8 cellular contexts compared by ENCODE assay signal in the genomic region with DNA sequence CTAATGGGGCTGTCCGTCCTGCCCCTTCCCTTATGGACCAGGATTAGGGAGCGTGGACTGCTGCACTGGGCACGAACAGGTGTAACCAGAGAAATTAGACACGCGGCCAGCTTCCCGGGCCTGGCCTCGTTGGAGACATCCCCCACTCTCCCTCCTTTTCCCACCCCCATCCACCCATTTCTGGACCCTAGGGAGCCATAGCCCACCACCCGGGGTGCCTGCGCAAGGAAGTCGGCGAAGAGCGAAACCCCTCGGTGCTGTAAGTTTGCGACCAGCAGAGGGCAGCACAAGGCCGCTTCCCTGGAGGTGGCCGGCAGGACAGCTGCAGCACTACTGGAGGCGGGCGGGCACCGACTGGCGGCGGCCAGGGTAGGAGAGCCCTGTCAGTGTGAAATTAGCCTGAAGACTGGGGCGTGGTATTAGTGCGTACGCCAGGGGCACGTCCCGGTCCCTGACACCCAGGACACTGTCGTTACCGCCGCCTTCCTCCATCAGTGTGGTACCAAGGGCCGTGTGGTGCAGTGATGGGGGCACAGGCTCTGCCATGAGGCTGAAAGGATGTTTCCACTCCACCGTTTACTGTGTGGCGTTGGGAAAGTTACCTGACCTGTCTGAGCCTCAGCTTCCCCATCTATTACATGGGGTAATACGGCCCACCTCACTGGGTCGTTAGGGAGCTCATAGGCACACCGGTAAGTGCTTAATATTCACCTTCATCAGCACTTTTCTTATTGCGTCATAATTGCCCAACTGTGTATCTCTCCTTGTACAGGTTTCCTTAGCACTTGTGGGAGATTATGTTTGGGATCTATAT. TPM values are rescaled to one million over a fixed set of nuclear protein-coding genes. Genes with fewer than 3 reads are reported as not detected.
DNase-seq lines count a peak whose midpoint lies in the region; ATAC-seq and TF ChIP-seq lines count a peak whose summit lies in the region.

No MANE protein-coding gene starts in this region.

- DNase-seq in GM03348 (ENCODE audit: low spot score) (peak; percentile 92), NCI-H2227 treated with DMSO at 0.1 percent for 48 hours (lab: John Stamatoyannopoulos, UW) (peak; percentile 73), iPS-NIHi7 (ENCODE audit: extremely low spot score) (peak; percentile 93)
- DNase-seq in stimulated activated CD4-positive, alpha-beta T cell treated with anti-CD3 and anti-CD28 coated beads, Interleukin-12 subunit alpha, Interleukin-12 subunit beta, amount 100 ng/mL, for 4 hours = peak; percentile 86

- ATAC-seq in HG03060 (IDR thresholded peaks at IDR 0.05; ENCODE audit: low read depth, unreplicated experiment) (peak; percentile 52), HG03521 (IDR thresholded peaks at IDR 0.05; ENCODE audit: unreplicated experiment) (no peak)

- TF ChIP-seq CTCF in VCaP (conservative IDR thresholded peaks at IDR 0.05) (peak; percentile 94), brain (conservative IDR thresholded peaks at IDR 0.05) (peak; percentile 97 to 99)

- peaks cover 10% of the 10 kb centered on the region for H3K4me1 Mint-ChIP-seq in brain

- H3K27me3 Mint-ChIP-seq in brain = peaks cover 77% of the 10 kb centered on the region

- peaks cover 0 to 4% (median 3%) of the 10 kb centered on the region in 5 experiments for H3K9me3 Mint-ChIP-seq in brain

- no peaks in the 10 kb centered on the region for H3K36me3 Mint-ChIP-seq in brain

- H3K27ac ChIP-seq in VCaP = no peak overlapping the region

- no peak overlapping the region for H3K27ac Mint-ChIP-seq in brain

- peak overlapping the region in 3 of 5 experiments; percentile 30 to 60 (median 49) for H3K4me3 Mint-ChIP-seq in brain

RNA-seq across cellular contexts. Expression of a gene that starts 28.8 kb away (rescaled TPM):
- 6.8 TPM for polyA plus RNA-seq in brain (ENCODE audit: insufficient read depth, low read depth, low replicate concordance)

RNA-seq across cellular contexts. Expression of a gene that starts 36.0 kb away (rescaled TPM):
- polyA plus RNA-seq in brain (ENCODE audit: insufficient read depth, low read depth, low replicate concordance) = 0.39 TPM

RNA-seq across cellular contexts. Expression of a gene that starts 51.2 kb away (rescaled TPM):
- polyA plus RNA-seq in brain (ENCODE audit: insufficient read depth, low read depth, low replicate concordance) = not detected
